Comparison of ENCODE assay signal across 21 cellular contexts in genomic region chr9:30065888-30066287, GRCh38.
DNase-seq lines count a peak whose midpoint lies in the region; ATAC-seq and TF ChIP-seq lines count a peak whose summit lies in the region.
"Had no signal": no experiment of that assay in that cellular context is flagged by ENCODE, and none has a peak within 500 bp of the region (broad histone marks: within the 10 kb centered on the region; RNA-seq: fewer than 3 reads in every experiment).

No MANE protein-coding gene starts in this region.

- H3K4me3 ChIP-seq in HCT116 (replicated peaks in 1 of 2; ENCODE audit: low read depth in 1 of 2, low read length in 2 of 2) (no peak overlapping the region), PC-9 (no peak overlapping the region), mesendoderm (ENCODE audit: low read length) (no peak overlapping the region), GM23248 (no peak overlapping the region)
- H3K4me3 ChIP-seq: MG63, SJCRH30 had no signal

- no peak overlapping the region for H2BK15ac ChIP-seq in mesendoderm (replicated peaks; ENCODE audit: low read depth)

- no CpG with 5 or more reads among the region's 8 CpGs for WGBS in mesendoderm (ENCODE audit: extremely low coverage, insufficient coverage, low lambda C conversion rate)
- 28 to 38% methylated on average over 8 of the region's 8 CpGs for WGBS in GM23248 (ENCODE audit: low coverage in 1 of 2, low lambda C conversion rate in 2 of 2, missing lambda C conversion rate in 2 of 2), 2 experiments

- TF ChIP-seq POLR2A in HCT116 (IDR thresholded peaks at IDR 0.05; ENCODE audit: borderline replicate concordance, extremely low read depth, insufficient read depth, insufficient read length) (no peak), erythroblast (IDR thresholded peaks at IDR 0.05; ENCODE audit: low read length) (no peak)

- RAD21 ChIA-PET in HCT116 (lab: Charles Lee; ENCODE audit: low non-redundant PET in 1 of 2, low total read pairs in 2 of 2, uncharacterized antibody in 2 of 2, unreplicated experiment in 2 of 2) = no interaction called here

- no peaks in the 10 kb centered on the region for H3K9me3 ChIP-seq in HCT116 (ENCODE audit: control insufficient read depth in 1 of 2, insufficient read depth in 1 of 2, low read depth in 1 of 2, low read length in 2 of 2)
- no peaks in the 10 kb centered on the region for H3K9me3 ChIP-seq in PC-9 (ENCODE audit: insufficient read depth, low read depth)
- no peaks in the 10 kb centered on the region for H3K9me3 ChIP-seq in GM23248 (ENCODE audit: low read depth)
- H3K9me3 ChIP-seq: MG63, SJCRH30 had no signal

- 0 out of 2 replicates have a peak, but pooled peaks have one; percentile 19 for TF ChIP-seq RAD21 in HCT116 (IDR thresholded peaks at IDR 0.05; ENCODE audit: low read depth)

- no peaks in the 10 kb centered on the region for H3F3A ChIP-seq in PC-9 (ENCODE audit: insufficient read depth, low read depth)
- no peaks in the 10 kb centered on the region for H3F3A ChIP-seq in GM23248 (ENCODE audit: insufficient read depth)

- no peak overlapping the region for H2BK5ac ChIP-seq in mesendoderm (ENCODE audit: low read length)

- ATAC-seq in HCT116 (peak; percentile 81), HG02870 (IDR thresholded peaks at IDR 0.05; ENCODE audit: unreplicated experiment) (no peak)
- ATAC-seq in stimulated activated naive CD8-positive, alpha-beta T cell treated with anti-CD3 and anti-CD28 coated beads, Interleukin-15, Interleukin-2, amounts not matched to agents 100 U/mL and 50 U/mL, for 24 hours = no peak
- ATAC-seq: activated CD4-positive, alpha-beta T cell treated with anti-CD3 and anti-CD28 coated beads for 36 hours; right cardiac atrium had no signal

- no peak overlapping the region for H3K56ac ChIP-seq in mesendoderm (ENCODE audit: low read length)

- no peaks in the 10 kb centered on the region for H3K79me1 ChIP-seq in mesendoderm (ENCODE audit: low read length)

- no peaks in the 10 kb centered on the region for H3K9me2 ChIP-seq in HCT116 (ENCODE audit: insufficient read depth)
- H3K9me2 ChIP-seq in PC-9 (ENCODE audit: insufficient read depth) = no peaks in the 10 kb centered on the region
- H3K9me2 ChIP-seq in GM23248 (ENCODE audit: insufficient read depth) = no peaks in the 10 kb centered on the region

- no peak overlapping the region for H2AK5ac ChIP-seq in mesendoderm (ENCODE audit: low read length)

- H3K27ac ChIP-seq in HCT116 (ENCODE audit: low read depth, low read length) (no peak overlapping the region), PC-9 (no peak overlapping the region), mesendoderm (ENCODE audit: low read depth, low read length) (no peak overlapping the region), GM23248 (no peak overlapping the region)
- H3K27ac ChIP-seq: SJCRH30 had no signal

- no peak overlapping the region for H3K4ac ChIP-seq in mesendoderm (ENCODE audit: low read depth, low read length)

- H3K36me3 ChIP-seq in HCT116 (ENCODE audit: control insufficient read depth in 1 of 2, insufficient read depth in 2 of 2, low read length in 2 of 2) (no peaks in the 10 kb centered on the region), PC-9 (ENCODE audit: low read depth) (no peaks in the 10 kb centered on the region), mesendoderm (ENCODE audit: control insufficient read depth, insufficient read depth, low read length) (no peaks in the 10 kb centered on the region), GM23248 (ENCODE audit: low read depth) (no peaks in the 10 kb centered on the region)
- H3K36me3 ChIP-seq: MG63, SJCRH30 had no signal

- H3K4me2 ChIP-seq in HCT116 (ENCODE audit: low read length) (no peak overlapping the region), PC-9 (no peak overlapping the region), mesendoderm (ENCODE audit: low read length) (no peak overlapping the region), GM23248 (ENCODE audit: unreplicated experiment) (no peak overlapping the region)

- H3K23ac ChIP-seq in mesendoderm (ENCODE audit: low read length) = no peak overlapping the region

- H3K27me3 ChIP-seq in HCT116 (ENCODE audit: insufficient read depth, low read length) (no peaks in the 10 kb centered on the region), PC-9 (ENCODE audit: insufficient read depth, low read depth) (no peaks in the 10 kb centered on the region), mesendoderm (ENCODE audit: insufficient read depth, low read length, poor library complexity) (no peaks in the 10 kb centered on the region), GM23248 (replicated peaks; ENCODE audit: insufficient read depth) (no peaks in the 10 kb centered on the region)
- H3K27me3 ChIP-seq: MG63, SJCRH30 had no signal

- H3K79me2 ChIP-seq in HCT116 (ENCODE audit: insufficient read depth, low read length) (no peaks in the 10 kb centered on the region), PC-9 (ENCODE audit: low read depth) (no peaks in the 10 kb centered on the region), mesendoderm (ENCODE audit: control insufficient read depth, insufficient read depth, low read length) (no peaks in the 10 kb centered on the region), GM23248 (ENCODE audit: insufficient read depth) (no peaks in the 10 kb centered on the region)

- BruUV-seq in HCT116 (replicated peaks; lab: Mats Ljungman, UMichigan) (no TSS peak), PC-9 (replicated peaks; lab: Mats Ljungman, UMichigan) (no TSS peak)

- no peak overlapping the region for H3K9ac ChIP-seq in HCT116 (ENCODE audit: low read length)
- H3K9ac ChIP-seq in mesendoderm (ENCODE audit: low read length) = no peak overlapping the region
- H3K9ac ChIP-seq in GM23248 = no peak overlapping the region

- DNase-seq in CMK (ENCODE audit: low read depth) (peak; percentile 8), HCT116 (ENCODE audit: low read depth, low spot score) (peak; percentile 3), PC-9 (no peak), mesendoderm (peak; percentile 29), erythroblast (lab: John Stamatoyannopoulos, UW) (no peak), GM23248 (no peak)
- DNase-seq in stimulated activated naive CD8-positive, alpha-beta T cell treated with anti-CD3 and anti-CD28 coated beads, Interleukin-15, Interleukin-2, amounts not matched to agents 100 U/mL and 50 U/mL, for 24 hours = no peak
- DNase-seq: activated CD4-positive, alpha-beta T cell treated with anti-CD3 and anti-CD28 coated beads for 36 hours; activated CD8-positive, alpha-beta memory T cell treated with anti-CD3 and anti-CD28 coated beads, Interleukin-2, amount 50 U/mL, for 4 hours; activated gamma-delta T cell treated with Interleukin-2 at 50 U/mL for 16 hours; AML-193; anterior cingulate cortex; cerebellar nuclear complex; hypothalamus; MG63; NCI-H187; NCI-H446; nucleus accumbens; right cardiac atrium; SJCRH30 had no signal

- no peaks in the 10 kb centered on the region for H4K20me1 ChIP-seq in HCT116 (ENCODE audit: insufficient read depth)
- no peaks in the 10 kb centered on the region for H4K20me1 ChIP-seq in PC-9 (ENCODE audit: insufficient read depth)
- no peaks in the 10 kb centered on the region for H4K20me1 ChIP-seq in GM23248 (ENCODE audit: insufficient read depth)

- no peak overlapping the region for H3K18ac ChIP-seq in mesendoderm (ENCODE audit: low read length)

- no peak overlapping the region for H4K8ac ChIP-seq in mesendoderm (ENCODE audit: low read depth, low read length)

- H3K4me1 ChIP-seq in HCT116 (ENCODE audit: control insufficient read depth in 1 of 2, insufficient read depth in 2 of 2, low read length in 2 of 2) (no peaks in the 10 kb centered on the region), PC-9 (replicated peaks; ENCODE audit: insufficient read depth) (no peaks in the 10 kb centered on the region), mesendoderm (ENCODE audit: control insufficient read depth, low read depth, low read length) (no peaks in the 10 kb centered on the region), GM23248 (ENCODE audit: insufficient read depth) (no peaks in the 10 kb centered on the region)
- H3K4me1 ChIP-seq: SJCRH30 had no signal

- CTCF ChIA-PET in HCT116 (lab: Charles Lee) = no interaction called here
- CTCF ChIA-PET in PC-9 (lab: Charles Lee) = no interaction called here

- H4K5ac ChIP-seq in mesendoderm (ENCODE audit: low read length) = no peak overlapping the region

- H2BK120ac ChIP-seq in mesendoderm (ENCODE audit: low read depth, low read length) = no peak overlapping the region

- POLR2A ChIA-PET in HCT116 (lab: Charles Lee) = no interaction called here
- POLR2A ChIA-PET in PC-9 (lab: Charles Lee; ENCODE audit: unreplicated experiment) = no interaction called here

- peak; percentile 57 to 85 (median 65) for TF ChIP-seq CTCF in HCT116 (IDR thresholded peaks at IDR 0.05 in 2 of 3, conservative IDR thresholded peaks at IDR 0.05 in 1 of 3; ENCODE audit: borderline replicate concordance in 1 of 3, insufficient read depth in 1 of 3, low read depth in 2 of 3, low read length in 2 of 3)
- TF ChIP-seq CTCF in PC-9 (conservative IDR thresholded peaks at IDR 0.05) = peak; percentile 52; the same call in 1 of the 2 replicates

- in situ Hi-C loops in GM23248 (cut with MboI) = no loop called here

- intact Hi-C loops in HCT116 (cut with micrococcal nuclease) = no loop called here
- intact Hi-C loops in PC-9 (cut with micrococcal nuclease; ENCODE audit: unreplicated experiment) = no loop called here

- H2AFZ ChIP-seq in HCT116 (ENCODE audit: low read depth, low read length, poor library complexity, severe bottlenecking) (no peak overlapping the region), PC-9 (no peak overlapping the region), GM23248 (no peak overlapping the region)

TF ChIP-seq in HCT116, 20 proteins besides CTCF, POLR2A, EP300 and RAD21:
- 0 out of 2 replicates have a peak, but pooled peaks have one; percentile 21 for TF ChIP-seq CBX3 (IDR thresholded peaks at IDR 0.05; ENCODE audit: low read depth)
- no peak for TF ChIP-seq SRF (IDR thresholded peaks at IDR 0.05; ENCODE audit: low read depth)
- no peak for TF ChIP-seq POLR2AphosphoS5 (IDR thresholded peaks at IDR 0.05; ENCODE audit: low read depth, low read length)

Comparison
In these comparisons a context has a peak if more than half of its experiments do, and no peak if none do; other contexts are left out.
1. DNase-seq: peak in CMK (single experiment), HCT116 (single experiment) and mesendoderm (single experiment); none in PC-9 (0 of 2), stimulated activated naive CD8-positive, alpha-beta T cell treated with anti-CD3 and anti-CD28 coated beads, Interleukin-15, Interleukin-2, amounts not matched to agents 100 U/mL and 50 U/mL, for 24 hours (single experiment), erythroblast (0 of 2) and GM23248 (single experiment).